ENCODE assay signal across 1 cellular context in the genomic region with DNA sequence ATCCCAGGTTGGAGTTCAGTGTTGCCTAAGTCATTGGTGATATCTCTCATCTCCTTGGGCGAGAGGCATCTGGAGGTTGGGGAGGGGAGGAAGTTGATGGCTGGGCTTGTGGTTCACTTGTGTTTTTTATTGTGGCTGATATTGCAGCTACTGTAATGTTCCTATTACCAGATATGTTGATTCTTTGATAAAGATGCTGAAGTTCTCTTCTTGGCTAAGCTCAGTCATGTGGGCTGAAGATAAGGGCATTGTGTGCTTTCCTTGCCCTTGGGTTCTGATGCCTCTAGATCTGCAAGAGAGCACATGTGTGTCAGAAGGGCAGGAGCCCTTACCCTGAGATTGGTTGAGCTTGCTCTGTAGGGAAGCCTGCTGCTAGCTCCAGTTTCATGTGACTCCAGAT.
A peak's percentile ranks its signal among the peaks of the same experiment; 100 is the strongest.
TF ChIP-seq lines count a peak whose summit lies in the region.

No MANE protein-coding gene starts in this region.

TF ChIP-seq in K562, 482 proteins besides CTCF, POLR2A, EP300 and RAD21 (continued from another document):
- TF ChIP-seq, protein P1, sequence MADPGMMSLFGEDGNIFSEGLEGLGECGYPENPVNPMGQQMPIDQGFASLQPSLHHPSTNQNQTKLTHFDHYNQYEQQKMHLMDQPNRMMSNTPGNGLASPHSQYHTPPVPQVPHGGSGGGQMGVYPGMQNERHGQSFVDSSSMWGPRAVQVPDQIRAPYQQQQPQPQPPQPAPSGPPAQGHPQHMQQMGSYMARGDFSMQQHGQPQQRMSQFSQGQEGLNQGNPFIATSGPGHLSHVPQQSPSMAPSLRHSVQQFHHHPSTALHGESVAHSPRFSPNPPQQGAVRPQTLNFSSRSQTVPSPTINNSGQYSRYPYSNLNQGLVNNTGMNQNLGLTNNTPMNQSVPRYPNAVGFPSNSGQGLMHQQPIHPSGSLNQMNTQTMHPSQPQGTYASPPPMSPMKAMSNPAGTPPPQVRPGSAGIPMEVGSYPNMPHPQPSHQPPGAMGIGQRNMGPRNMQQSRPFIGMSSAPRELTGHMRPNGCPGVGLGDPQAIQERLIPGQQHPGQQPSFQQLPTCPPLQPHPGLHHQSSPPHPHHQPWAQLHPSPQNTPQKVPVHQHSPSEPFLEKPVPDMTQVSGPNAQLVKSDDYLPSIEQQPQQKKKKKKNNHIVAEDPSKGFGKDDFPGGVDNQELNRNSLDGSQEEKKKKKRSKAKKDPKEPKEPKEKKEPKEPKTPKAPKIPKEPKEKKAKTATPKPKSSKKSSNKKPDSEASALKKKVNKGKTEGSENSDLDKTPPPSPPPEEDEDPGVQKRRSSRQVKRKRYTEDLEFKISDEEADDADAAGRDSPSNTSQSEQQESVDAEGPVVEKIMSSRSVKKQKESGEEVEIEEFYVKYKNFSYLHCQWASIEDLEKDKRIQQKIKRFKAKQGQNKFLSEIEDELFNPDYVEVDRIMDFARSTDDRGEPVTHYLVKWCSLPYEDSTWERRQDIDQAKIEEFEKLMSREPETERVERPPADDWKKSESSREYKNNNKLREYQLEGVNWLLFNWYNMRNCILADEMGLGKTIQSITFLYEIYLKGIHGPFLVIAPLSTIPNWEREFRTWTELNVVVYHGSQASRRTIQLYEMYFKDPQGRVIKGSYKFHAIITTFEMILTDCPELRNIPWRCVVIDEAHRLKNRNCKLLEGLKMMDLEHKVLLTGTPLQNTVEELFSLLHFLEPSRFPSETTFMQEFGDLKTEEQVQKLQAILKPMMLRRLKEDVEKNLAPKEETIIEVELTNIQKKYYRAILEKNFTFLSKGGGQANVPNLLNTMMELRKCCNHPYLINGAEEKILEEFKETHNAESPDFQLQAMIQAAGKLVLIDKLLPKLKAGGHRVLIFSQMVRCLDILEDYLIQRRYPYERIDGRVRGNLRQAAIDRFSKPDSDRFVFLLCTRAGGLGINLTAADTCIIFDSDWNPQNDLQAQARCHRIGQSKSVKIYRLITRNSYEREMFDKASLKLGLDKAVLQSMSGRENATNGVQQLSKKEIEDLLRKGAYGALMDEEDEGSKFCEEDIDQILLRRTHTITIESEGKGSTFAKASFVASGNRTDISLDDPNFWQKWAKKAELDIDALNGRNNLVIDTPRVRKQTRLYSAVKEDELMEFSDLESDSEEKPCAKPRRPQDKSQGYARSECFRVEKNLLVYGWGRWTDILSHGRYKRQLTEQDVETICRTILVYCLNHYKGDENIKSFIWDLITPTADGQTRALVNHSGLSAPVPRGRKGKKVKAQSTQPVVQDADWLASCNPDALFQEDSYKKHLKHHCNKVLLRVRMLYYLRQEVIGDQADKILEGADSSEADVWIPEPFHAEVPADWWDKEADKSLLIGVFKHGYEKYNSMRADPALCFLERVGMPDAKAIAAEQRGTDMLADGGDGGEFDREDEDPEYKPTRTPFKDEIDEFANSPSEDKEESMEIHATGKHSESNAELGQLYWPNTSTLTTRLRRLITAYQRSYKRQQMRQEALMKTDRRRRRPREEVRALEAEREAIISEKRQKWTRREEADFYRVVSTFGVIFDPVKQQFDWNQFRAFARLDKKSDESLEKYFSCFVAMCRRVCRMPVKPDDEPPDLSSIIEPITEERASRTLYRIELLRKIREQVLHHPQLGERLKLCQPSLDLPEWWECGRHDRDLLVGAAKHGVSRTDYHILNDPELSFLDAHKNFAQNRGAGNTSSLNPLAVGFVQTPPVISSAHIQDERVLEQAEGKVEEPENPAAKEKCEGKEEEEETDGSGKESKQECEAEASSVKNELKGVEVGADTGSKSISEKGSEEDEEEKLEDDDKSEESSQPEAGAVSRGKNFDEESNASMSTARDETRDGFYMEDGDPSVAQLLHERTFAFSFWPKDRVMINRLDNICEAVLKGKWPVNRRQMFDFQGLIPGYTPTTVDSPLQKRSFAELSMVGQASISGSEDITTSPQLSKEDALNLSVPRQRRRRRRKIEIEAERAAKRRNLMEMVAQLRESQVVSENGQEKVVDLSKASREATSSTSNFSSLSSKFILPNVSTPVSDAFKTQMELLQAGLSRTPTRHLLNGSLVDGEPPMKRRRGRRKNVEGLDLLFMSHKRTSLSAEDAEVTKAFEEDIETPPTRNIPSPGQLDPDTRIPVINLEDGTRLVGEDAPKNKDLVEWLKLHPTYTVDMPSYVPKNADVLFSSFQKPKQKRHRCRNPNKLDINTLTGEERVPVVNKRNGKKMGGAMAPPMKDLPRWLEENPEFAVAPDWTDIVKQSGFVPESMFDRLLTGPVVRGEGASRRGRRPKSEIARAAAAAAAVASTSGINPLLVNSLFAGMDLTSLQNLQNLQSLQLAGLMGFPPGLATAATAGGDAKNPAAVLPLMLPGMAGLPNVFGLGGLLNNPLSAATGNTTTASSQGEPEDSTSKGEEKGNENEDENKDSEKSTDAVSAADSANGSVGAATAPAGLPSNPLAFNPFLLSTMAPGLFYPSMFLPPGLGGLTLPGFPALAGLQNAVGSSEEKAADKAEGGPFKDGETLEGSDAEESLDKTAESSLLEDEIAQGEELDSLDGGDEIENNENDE (IDR thresholded peaks at IDR 0.05; ENCODE audit: low read depth, low read length), result no peak
- TF ChIP-seq SPI1 (IDR thresholded peaks at IDR 0.05; ENCODE audit: borderline replicate concordance, low read depth, low read length) (peak; percentile 44; the same call in 1 of the 2 replicates), ZEB2 (IDR thresholded peaks at IDR 0.05) (0 out of 2 replicates have a peak, but pooled peaks have one; percentile 3), NELFE (IDR thresholded peaks at IDR 0.05; ENCODE audit: insufficient read depth, insufficient read length) (no peak), ZNF41 (CRISPR knock-in tag; conservative IDR thresholded peaks at IDR 0.05) (no peak), SNIP1 (IDR thresholded peaks at IDR 0.05; ENCODE audit: low read depth) (no peak), CBFA2T3 (IDR thresholded peaks at IDR 0.05) (peak; percentile 74), HMG20B (CRISPR knock-in tag; IDR thresholded peaks at IDR 0.05) (no peak), JUNB (CRISPR knock-in tag; conservative IDR thresholded peaks at IDR 0.05) (no peak), PML (IDR thresholded peaks at IDR 0.05; ENCODE audit: low read length) (0 out of 2 replicates have a peak, but pooled peaks have one; percentile 4), POLR3G (IDR thresholded peaks at IDR 0.05; ENCODE audit: extremely low read depth, insufficient read length, insufficient replicate concordance) (no peak), XRCC5 (IDR thresholded peaks at IDR 0.05; ENCODE audit: low read depth, low read length) (no peak), ARID1B (IDR thresholded peaks at IDR 0.05) (peak; percentile 12; the same call in 1 of the 2 replicates), FOSL1 (tag; conservative IDR thresholded peaks at IDR 0.05) (peak; percentile 11; the same call in 1 of the 2 replicates), GATA2 (CRISPR knock-in tag; IDR thresholded peaks at IDR 0.05) (peak; percentile 43; the same call in 1 of the 2 replicates), TAL1 (IDR thresholded peaks at IDR 0.05) (peak; percentile 34; the same call in 1 of the 2 replicates), NCOR1 (IDR thresholded peaks at IDR 0.05) (peak; percentile 41; the same call in 1 of the 2 replicates), ZNF586 (CRISPR knock-in tag; conservative IDR thresholded peaks at IDR 0.05) (no peak), MAZ (CRISPR knock-in tag; conservative IDR thresholded peaks at IDR 0.05 in 1 of 2, IDR thresholded peaks at IDR 0.05 in 1 of 2) (0 out of 4 replicates have a peak, but pooled peaks of 1 of the 2 experiments have one; percentile 37), ZNF766 (CRISPR knock-in tag; conservative IDR thresholded peaks at IDR 0.05) (0 out of 2 replicates have a peak, but pooled peaks have one; percentile 16)
- TF ChIP-seq, protein P2, sequence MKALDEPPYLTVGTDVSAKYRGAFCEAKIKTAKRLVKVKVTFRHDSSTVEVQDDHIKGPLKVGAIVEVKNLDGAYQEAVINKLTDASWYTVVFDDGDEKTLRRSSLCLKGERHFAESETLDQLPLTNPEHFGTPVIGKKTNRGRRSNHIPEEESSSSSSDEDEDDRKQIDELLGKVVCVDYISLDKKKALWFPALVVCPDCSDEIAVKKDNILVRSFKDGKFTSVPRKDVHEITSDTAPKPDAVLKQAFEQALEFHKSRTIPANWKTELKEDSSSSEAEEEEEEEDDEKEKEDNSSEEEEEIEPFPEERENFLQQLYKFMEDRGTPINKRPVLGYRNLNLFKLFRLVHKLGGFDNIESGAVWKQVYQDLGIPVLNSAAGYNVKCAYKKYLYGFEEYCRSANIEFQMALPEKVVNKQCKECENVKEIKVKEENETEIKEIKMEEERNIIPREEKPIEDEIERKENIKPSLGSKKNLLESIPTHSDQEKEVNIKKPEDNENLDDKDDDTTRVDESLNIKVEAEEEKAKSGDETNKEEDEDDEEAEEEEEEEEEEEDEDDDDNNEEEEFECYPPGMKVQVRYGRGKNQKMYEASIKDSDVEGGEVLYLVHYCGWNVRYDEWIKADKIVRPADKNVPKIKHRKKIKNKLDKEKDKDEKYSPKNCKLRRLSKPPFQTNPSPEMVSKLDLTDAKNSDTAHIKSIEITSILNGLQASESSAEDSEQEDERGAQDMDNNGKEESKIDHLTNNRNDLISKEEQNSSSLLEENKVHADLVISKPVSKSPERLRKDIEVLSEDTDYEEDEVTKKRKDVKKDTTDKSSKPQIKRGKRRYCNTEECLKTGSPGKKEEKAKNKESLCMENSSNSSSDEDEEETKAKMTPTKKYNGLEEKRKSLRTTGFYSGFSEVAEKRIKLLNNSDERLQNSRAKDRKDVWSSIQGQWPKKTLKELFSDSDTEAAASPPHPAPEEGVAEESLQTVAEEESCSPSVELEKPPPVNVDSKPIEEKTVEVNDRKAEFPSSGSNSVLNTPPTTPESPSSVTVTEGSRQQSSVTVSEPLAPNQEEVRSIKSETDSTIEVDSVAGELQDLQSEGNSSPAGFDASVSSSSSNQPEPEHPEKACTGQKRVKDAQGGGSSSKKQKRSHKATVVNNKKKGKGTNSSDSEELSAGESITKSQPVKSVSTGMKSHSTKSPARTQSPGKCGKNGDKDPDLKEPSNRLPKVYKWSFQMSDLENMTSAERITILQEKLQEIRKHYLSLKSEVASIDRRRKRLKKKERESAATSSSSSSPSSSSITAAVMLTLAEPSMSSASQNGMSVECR (CRISPR knock-in tag; IDR thresholded peaks at IDR 0.05), result 0 out of 2 replicates have a peak, but pooled peaks have one; percentile 16
- TF ChIP-seq, protein P3, sequence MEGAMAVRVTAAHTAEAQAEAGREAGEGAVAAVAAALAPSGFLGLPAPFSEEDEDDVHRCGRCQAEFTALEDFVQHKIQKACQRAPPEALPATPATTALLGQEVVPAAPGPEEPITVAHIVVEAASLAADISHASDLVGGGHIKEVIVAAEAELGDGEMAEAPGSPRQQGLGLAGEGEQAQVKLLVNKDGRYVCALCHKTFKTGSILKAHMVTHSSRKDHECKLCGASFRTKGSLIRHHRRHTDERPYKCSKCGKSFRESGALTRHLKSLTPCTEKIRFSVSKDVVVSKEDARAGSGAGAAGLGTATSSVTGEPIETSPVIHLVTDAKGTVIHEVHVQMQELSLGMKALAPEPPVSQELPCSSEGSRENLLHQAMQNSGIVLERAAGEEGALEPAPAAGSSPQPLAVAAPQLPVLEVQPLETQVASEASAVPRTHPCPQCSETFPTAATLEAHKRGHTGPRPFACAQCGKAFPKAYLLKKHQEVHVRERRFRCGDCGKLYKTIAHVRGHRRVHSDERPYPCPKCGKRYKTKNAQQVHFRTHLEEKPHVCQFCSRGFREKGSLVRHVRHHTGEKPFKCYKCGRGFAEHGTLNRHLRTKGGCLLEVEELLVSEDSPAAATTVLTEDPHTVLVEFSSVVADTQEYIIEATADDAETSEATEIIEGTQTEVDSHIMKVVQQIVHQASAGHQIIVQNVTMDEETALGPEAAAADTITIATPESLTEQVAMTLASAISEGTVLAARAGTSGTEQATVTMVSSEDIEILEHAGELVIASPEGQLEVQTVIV (CRISPR knock-in tag; IDR thresholded peaks at IDR 0.05; ENCODE audit: borderline replicate concordance), result no peak
